1 cellular context compared by ENCODE assay signal in genomic region chr10:121928528-121928884, GRCh38.
TF ChIP-seq lines count a peak whose summit lies in the region.

No MANE protein-coding gene starts in this region.

TF ChIP-seq in K562, 482 proteins besides CTCF, POLR2A, EP300 and RAD21 (continued from another document and continues in another):
- TF ChIP-seq ZMIZ1 (IDR thresholded peaks at IDR 0.05; ENCODE audit: low read depth in 2 of 2, low read length in 2 of 2) (no peak), ZFX (CRISPR knock-in tag; IDR thresholded peaks at IDR 0.05) (no peak), NFXL1 (CRISPR knock-in tag; IDR thresholded peaks at IDR 0.05) (no peak), ATF1 (CRISPR knock-in tag; IDR thresholded peaks at IDR 0.05) (no peak), ATF1 (tag; IDR thresholded peaks at IDR 0.05) (no peak), MAX (CRISPR knock-in tag; IDR thresholded peaks at IDR 0.05) (peak; percentile 25; the same call in 1 of the 2 replicates), ADNP (tag; IDR thresholded peaks at IDR 0.05) (peak; percentile 64), ZNF280B (CRISPR knock-in tag; IDR thresholded peaks at IDR 0.05) (no peak), THAP12 (CRISPR knock-in tag; IDR thresholded peaks at IDR 0.05) (no peak), NFE2 (IDR thresholded peaks at IDR 0.05; ENCODE audit: low read depth) (no peak), HCFC1 (IDR thresholded peaks at IDR 0.05; ENCODE audit: low read depth, low read length) (no peak), ZNF133 (CRISPR knock-in tag; IDR thresholded peaks at IDR 0.05) (no peak), TOE1 (IDR thresholded peaks at IDR 0.05; ENCODE audit: borderline replicate concordance) (no peak), TOE1 (CRISPR knock-in tag; IDR thresholded peaks at IDR 0.05; ENCODE audit: borderline replicate concordance, low read depth) (no peak), HDAC2 (IDR thresholded peaks at IDR 0.05) (0 out of 2 replicates have a peak, but pooled peaks have one; percentile 65), XRCC5 (IDR thresholded peaks at IDR 0.05; ENCODE audit: low read depth, low read length) (no peak), ZBTB49 (CRISPR knock-in tag; IDR thresholded peaks at IDR 0.05; ENCODE audit: borderline replicate concordance) (no peak), EWSR1 (IDR thresholded peaks at IDR 0.05; ENCODE audit: borderline replicate concordance, low read depth, partially characterized antibody) (no peak), MEF2D (tag; conservative IDR thresholded peaks at IDR 0.05; ENCODE audit: low read depth) (no peak), CBX5 (IDR thresholded peaks at IDR 0.05; ENCODE audit: borderline replicate concordance, low read depth) (no peak), ATF6 (CRISPR knock-in tag; IDR thresholded peaks at IDR 0.05) (no peak), ZFPM2 (CRISPR knock-in tag; IDR thresholded peaks at IDR 0.05) (no peak), EP400 (IDR thresholded peaks at IDR 0.05) (no peak), ETV1 (tag; conservative IDR thresholded peaks at IDR 0.05; ENCODE audit: low read depth) (peak; percentile 20; the same call in 1 of the 2 replicates), CLOCK (CRISPR knock-in tag; IDR thresholded peaks at IDR 0.05; ENCODE audit: borderline replicate concordance) (no peak), ZFP1 (CRISPR knock-in tag; IDR thresholded peaks at IDR 0.05) (no peak), ZNF780A (CRISPR knock-in tag; IDR thresholded peaks at IDR 0.05) (no peak), ARID1B (IDR thresholded peaks at IDR 0.05) (no peak), TEAD1 (CRISPR knock-in tag; IDR thresholded peaks at IDR 0.05) (0 out of 4 replicates have a peak, but pooled peaks of 1 of the 2 experiments have one; percentile 55), HINFP (tag; conservative IDR thresholded peaks at IDR 0.05; ENCODE audit: low read depth) (no peak), ZNF699 (CRISPR knock-in tag; IDR thresholded peaks at IDR 0.05; ENCODE audit: insufficient replicate concordance) (no peak), BCOR (IDR thresholded peaks at IDR 0.05) (peak; percentile 85; the same call in 1 of the 2 replicates), CBX1 (IDR thresholded peaks at IDR 0.05; ENCODE audit: low read depth) (peak; percentile 56; the same call in 1 of the 2 replicates), GTF2E2 (tag; IDR thresholded peaks at IDR 0.05) (0 out of 2 replicates have a peak, but pooled peaks have one; percentile 40), MAFF (IDR thresholded peaks at IDR 0.05; ENCODE audit: low read length) (no peak), ZNF551 (CRISPR knock-in tag; IDR thresholded peaks at IDR 0.05) (no peak), CTBP1 (IDR thresholded peaks at IDR 0.05; ENCODE audit: borderline replicate concordance) (no peak), FOXA3 (CRISPR knock-in tag; conservative IDR thresholded peaks at IDR 0.05 in 1 of 2, IDR thresholded peaks at IDR 0.05 in 1 of 2) (no peak), EGR1 (conservative IDR thresholded peaks at IDR 0.05) (peak; percentile 41; the same call in 1 of the 2 replicates), SMARCA5 (IDR thresholded peaks at IDR 0.05) (peak; percentile 62; the same call in 1 of the 2 replicates), SP2 (IDR thresholded peaks at IDR 0.05; ENCODE audit: extremely low read depth, low read depth, low read length, poor library complexity, severe bottlenecking) (no peak)
- TF ChIP-seq, protein P1, sequence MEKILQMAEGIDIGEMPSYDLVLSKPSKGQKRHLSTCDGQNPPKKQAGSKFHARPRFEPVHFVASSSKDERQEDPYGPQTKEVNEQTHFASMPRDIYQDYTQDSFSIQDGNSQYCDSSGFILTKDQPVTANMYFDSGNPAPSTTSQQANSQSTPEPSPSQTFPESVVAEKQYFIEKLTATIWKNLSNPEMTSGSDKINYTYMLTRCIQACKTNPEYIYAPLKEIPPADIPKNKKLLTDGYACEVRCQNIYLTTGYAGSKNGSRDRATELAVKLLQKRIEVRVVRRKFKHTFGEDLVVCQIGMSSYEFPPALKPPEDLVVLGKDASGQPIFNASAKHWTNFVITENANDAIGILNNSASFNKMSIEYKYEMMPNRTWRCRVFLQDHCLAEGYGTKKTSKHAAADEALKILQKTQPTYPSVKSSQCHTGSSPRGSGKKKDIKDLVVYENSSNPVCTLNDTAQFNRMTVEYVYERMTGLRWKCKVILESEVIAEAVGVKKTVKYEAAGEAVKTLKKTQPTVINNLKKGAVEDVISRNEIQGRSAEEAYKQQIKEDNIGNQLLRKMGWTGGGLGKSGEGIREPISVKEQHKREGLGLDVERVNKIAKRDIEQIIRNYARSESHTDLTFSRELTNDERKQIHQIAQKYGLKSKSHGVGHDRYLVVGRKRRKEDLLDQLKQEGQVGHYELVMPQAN (IDR thresholded peaks at IDR 0.05; ENCODE audit: borderline replicate concordance) = no peak
- TF ChIP-seq, protein P2, sequence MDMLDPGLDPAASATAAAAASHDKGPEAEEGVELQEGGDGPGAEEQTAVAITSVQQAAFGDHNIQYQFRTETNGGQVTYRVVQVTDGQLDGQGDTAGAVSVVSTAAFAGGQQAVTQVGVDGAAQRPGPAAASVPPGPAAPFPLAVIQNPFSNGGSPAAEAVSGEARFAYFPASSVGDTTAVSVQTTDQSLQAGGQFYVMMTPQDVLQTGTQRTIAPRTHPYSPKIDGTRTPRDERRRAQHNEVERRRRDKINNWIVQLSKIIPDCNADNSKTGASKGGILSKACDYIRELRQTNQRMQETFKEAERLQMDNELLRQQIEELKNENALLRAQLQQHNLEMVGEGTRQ (CRISPR knock-in tag; IDR thresholded peaks at IDR 0.05) = no peak
- TF ChIP-seq, protein P3, sequence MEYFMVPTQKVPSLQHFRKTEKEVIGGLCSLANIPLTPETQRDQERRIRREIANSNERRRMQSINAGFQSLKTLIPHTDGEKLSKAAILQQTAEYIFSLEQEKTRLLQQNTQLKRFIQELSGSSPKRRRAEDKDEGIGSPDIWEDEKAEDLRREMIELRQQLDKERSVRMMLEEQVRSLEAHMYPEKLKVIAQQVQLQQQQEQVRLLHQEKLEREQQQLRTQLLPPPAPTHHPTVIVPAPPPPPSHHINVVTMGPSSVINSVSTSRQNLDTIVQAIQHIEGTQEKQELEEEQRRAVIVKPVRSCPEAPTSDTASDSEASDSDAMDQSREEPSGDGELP (CRISPR knock-in tag; IDR thresholded peaks at IDR 0.05; ENCODE audit: borderline replicate concordance) = peak; percentile 28; the same call in 1 of the 2 replicates
